ENCODE assay signal across 8 cellular contexts in genomic region chr17:1108810-1109605, GRCh38.
DNase-seq lines count a peak whose midpoint lies in the region; ATAC-seq and TF ChIP-seq lines count a peak whose summit lies in the region.

No MANE protein-coding gene starts in this region.

- H3K9me3 ChIP-seq in BLaER1, result no peaks in the 10 kb centered on the region

- H3K4me1 ChIP-seq in BLaER1 (peaks cover 56% of the 10 kb centered on the region), GM23338 (ENCODE audit: insufficient read depth) (peaks cover 24% of the 10 kb centered on the region)

- peaks cover 8% of the 10 kb centered on the region for H3K27me3 ChIP-seq in BLaER1
- no peaks in the 10 kb centered on the region for H3K27me3 ChIP-seq in GM23338 (ENCODE audit: insufficient read depth)

- H3K27ac Mint-ChIP-seq in GM23338, result no peak overlapping the region

- H3K79me2 ChIP-seq in GM23338 (replicated peaks; ENCODE audit: insufficient read depth), result no peaks in the 10 kb centered on the region

- H3F3A ChIP-seq in GM23338 (replicated peaks; ENCODE audit: low read depth), result 0 out of 2 replicates have a peak, but pooled peaks cover 5% of the 10 kb centered on the region

- H2AFZ ChIP-seq in GM23338, result peak overlapping the region; percentile 76; the same call in 1 of the 2 replicates

- DNase-seq in GM23338 (ENCODE audit: low spot score), result peak; percentile 65
- peak; percentile 54 for DNase-seq in RKO (ENCODE audit: low spot score)
- DNase-seq in activated naive CD4-positive, alpha-beta T cell (lab: John Stamatoyannopoulos, UW), result peak; percentile 29 to 69 (median 54)
- DNase-seq in head of caudate nucleus, result peak in 28 of 42 donors; percentile 37 to 80 (median 60)
- DNase-seq in posterior vena cava (ENCODE audit: low spot score), result peak; percentile 88

- peak overlapping the region; percentile 73 for H3K4me3 Mint-ChIP-seq in GM23338

- peaks cover 20% of the 10 kb centered on the region for H3K27me3 Mint-ChIP-seq in GM23338 (ENCODE audit: insufficient read depth, low read depth, poor library complexity)

- peaks cover 33% of the 10 kb centered on the region for H3K4me1 Mint-ChIP-seq in GM23338

- H3K36me3 Mint-ChIP-seq in GM23338 (ENCODE audit: low read depth), result no peaks in the 10 kb centered on the region

- H3K27ac ChIP-seq in BLaER1 (peak overlapping the region; percentile 69), GM23338 (ENCODE audit: low read depth) (no peak overlapping the region)

- no peak for TF ChIP-seq CTCF in GM23338 (conservative IDR thresholded peaks at IDR 0.05; ENCODE audit: low read depth in 2 of 2)

- H3K36me3 ChIP-seq in BLaER1, result no peaks in the 10 kb centered on the region
- H3K36me3 ChIP-seq in GM23338 (ENCODE audit: insufficient read depth), result no peaks in the 10 kb centered on the region

- H3K4me2 ChIP-seq in BLaER1 (peak overlapping the region; percentile 97), GM23338 (peak overlapping the region; percentile 90)

- peak overlapping the region; percentile 76 for H3K4me3 ChIP-seq in BLaER1
- peak overlapping the region; percentile 87 for H3K4me3 ChIP-seq in GM23338

- peaks cover 76% of the 10 kb centered on the region for H4K20me1 ChIP-seq in BLaER1
- peaks cover 2% of the 10 kb centered on the region; the same call in 1 of the 2 replicates for H4K20me1 ChIP-seq in GM23338 (replicated peaks; ENCODE audit: insufficient read depth)

- ATAC-seq in GM23338, result peak; percentile 23
- ATAC-seq in HG03442 (IDR thresholded peaks at IDR 0.05; ENCODE audit: unreplicated experiment), result no peak
- no peak for ATAC-seq in HG03095 (IDR thresholded peaks at IDR 0.05; ENCODE audit: unreplicated experiment)

- H3K9me3 Mint-ChIP-seq in GM23338, result peaks cover 3% of the 10 kb centered on the region; the same call in 1 of the 3 replicates

- intact Hi-C loops in head of caudate nucleus (cut with DNase I), result no loop called here
- intact Hi-C loops in posterior vena cava (cut with DNase I), result no loop called here

- no peaks in the 10 kb centered on the region for H3K9me2 ChIP-seq in GM23338 (ENCODE audit: insufficient read depth)

- peak overlapping the region; percentile 80 for H3K9ac ChIP-seq in BLaER1

TF ChIP-seq in GM23338, 12 proteins besides CTCF, POLR2A, EP300 and RAD21:
- TF ChIP-seq ZNF331 (CRISPR knock-in tag; IDR thresholded peaks at IDR 0.05; ENCODE audit: low read depth), result no peak
- no peak for TF ChIP-seq NANOG (IDR thresholded peaks at IDR 0.05; ENCODE audit: borderline replicate concordance)
- no peak for TF ChIP-seq ZNF114 (CRISPR knock-in tag; IDR thresholded peaks at IDR 0.05)
- TF ChIP-seq POLR2AphosphoS5 (IDR thresholded peaks at IDR 0.05; ENCODE audit: low read depth), result no peak
- TF ChIP-seq JUNB (IDR thresholded peaks at IDR 0.05; ENCODE audit: unreplicated experiment), result no peak
- TF ChIP-seq STAT1 (IDR thresholded peaks at IDR 0.05; ENCODE audit: unreplicated experiment), result no peak
- no peak for TF ChIP-seq ZNF462 (CRISPR knock-in tag; IDR thresholded peaks at IDR 0.05)
- no peak for TF ChIP-seq ETS1 (IDR thresholded peaks at IDR 0.05)
- TF ChIP-seq REST (IDR thresholded peaks at IDR 0.05; ENCODE audit: unreplicated experiment), result no peak
- TF ChIP-seq CREB1 (CRISPR knock-in tag; IDR thresholded peaks at IDR 0.05; ENCODE audit: low read depth), result no peak
- TF ChIP-seq EZH2phosphoT487 (IDR thresholded peaks at IDR 0.05; ENCODE audit: unreplicated experiment), result no peak
- TF ChIP-seq EZH2 (IDR thresholded peaks at IDR 0.05; ENCODE audit: low read depth, unreplicated experiment), result no peak
